9 cellular contexts compared by ENCODE assay signal in genomic region chr1:234322979-234323378, GRCh38. TPM values are rescaled to one million over a fixed set of nuclear protein-coding genes. Genes with fewer than 3 reads are reported as not detected.
DNase-seq lines count a peak whose midpoint lies in the region; ATAC-seq, FAIRE-seq and TF ChIP-seq lines count a peak whose summit lies in the region.
"Had no signal": no experiment of that assay in that cellular context is flagged by ENCODE, and none has a peak within 500 bp of the region (broad histone marks: within the 10 kb centered on the region; RNA-seq: fewer than 3 reads in every experiment).

No MANE protein-coding gene starts in this region.

- TF ChIP-seq CTCF in epithelial cell of esophagus (IDR thresholded peaks at IDR 0.05; ENCODE audit: insufficient read depth, low read depth, low read length, missing control alignments), result peak; percentile 12

- H3K9ac ChIP-seq in Karpas-422 (ENCODE audit: low read length), result 0 out of 2 replicates have a peak overlapping the region, but pooled peaks have one; percentile 11

- no peak overlapping the region for H2AFZ ChIP-seq in Karpas-422 (ENCODE audit: low read length)

- no peaks in the 10 kb centered on the region for H3K9me2 ChIP-seq in Karpas-422 (replicated peaks; ENCODE audit: insufficient read depth, low read length)

- DNase-seq in Karpas-422 (peak; percentile 87), UCSD-AML1 (lab: John Stamatoyannopoulos, UW; ENCODE audit: unreplicated experiment) (peak; percentile 71), epithelial cell of esophagus (ENCODE audit: low read depth) (no peak), foreskin melanocyte (no peak)
- peak; percentile 43 to 67 for DNase-seq in stimulated activated CD4-positive, alpha-beta T cell treated with anti-CD3 and anti-CD28 coated beads, Interleukin-15, amount 100 ng/mL, for 48 hours (ENCODE audit: low read depth in 2 of 2)

- H3K27ac ChIP-seq in Karpas-422 (ENCODE audit: low read length), result no peak overlapping the region
- H3K27ac ChIP-seq: SJSA1 had no signal

- no peaks in the 10 kb centered on the region for H3K36me3 ChIP-seq in Karpas-422 (ENCODE audit: insufficient read depth, low read length)
- H3K36me3 ChIP-seq: SJSA1 had no signal

- H3K4me1 ChIP-seq in Karpas-422 (ENCODE audit: low read length), result peaks cover 3% of the 10 kb centered on the region

- H3K9me3 ChIP-seq in Karpas-422 (ENCODE audit: low read length), result no peaks in the 10 kb centered on the region
- H3K9me3 ChIP-seq: SJSA1 had no signal

- H3K4me3 ChIP-seq in Karpas-422 (ENCODE audit: low read length) (no peak overlapping the region), epithelial cell of esophagus (ENCODE audit: low read length) (no peak overlapping the region)
- H3K4me3 ChIP-seq: SJSA1 had no signal

- H3K79me2 ChIP-seq in Karpas-422 (ENCODE audit: low read length), result no peaks in the 10 kb centered on the region

- ATAC-seq in GM21619 (IDR thresholded peaks at IDR 0.05; ENCODE audit: unreplicated experiment), result no peak
- ATAC-seq in HG03354 (IDR thresholded peaks at IDR 0.05; ENCODE audit: poor library complexity, severe bottlenecking, unreplicated experiment), result no peak

- H3K27me3 ChIP-seq in Karpas-422 (ENCODE audit: low read length), result no peaks in the 10 kb centered on the region

- peak; percentile 30 for FAIRE-seq in G401.6 (lab: Jason Lieb, UNC)

- peak overlapping the region; percentile 47 for H3K4me2 ChIP-seq in Karpas-422 (ENCODE audit: low read depth, low read length, poor library complexity, severe bottlenecking)

- no peaks in the 10 kb centered on the region for H4K20me1 ChIP-seq in Karpas-422 (ENCODE audit: insufficient read depth, low read depth, low read length)

RNA-seq across cellular contexts. Expression of gene COA6, which starts 50.3 kb away (rescaled TPM):
- 48.9 and 55.0 TPM in 2 replicates for total RNA-seq in Karpas-422 (2014; rRNA removed; shearing (Covaris generic); ENCODE audit: low replicate concordance)

Comparison
In these comparisons a context has a peak if more than half of its experiments do, and no peak if none do; other contexts are left out.
1. DNase-seq: peak in Karpas-422 (single experiment), UCSD-AML1 (single experiment) and stimulated activated CD4-positive, alpha-beta T cell treated with anti-CD3 and anti-CD28 coated beads, Interleukin-15, amount 100 ng/mL, for 48 hours (2 of 2); none in epithelial cell of esophagus (single experiment) and foreskin melanocyte (single experiment).